ENCODE assay signal across 1 cellular context in the genomic region with DNA sequence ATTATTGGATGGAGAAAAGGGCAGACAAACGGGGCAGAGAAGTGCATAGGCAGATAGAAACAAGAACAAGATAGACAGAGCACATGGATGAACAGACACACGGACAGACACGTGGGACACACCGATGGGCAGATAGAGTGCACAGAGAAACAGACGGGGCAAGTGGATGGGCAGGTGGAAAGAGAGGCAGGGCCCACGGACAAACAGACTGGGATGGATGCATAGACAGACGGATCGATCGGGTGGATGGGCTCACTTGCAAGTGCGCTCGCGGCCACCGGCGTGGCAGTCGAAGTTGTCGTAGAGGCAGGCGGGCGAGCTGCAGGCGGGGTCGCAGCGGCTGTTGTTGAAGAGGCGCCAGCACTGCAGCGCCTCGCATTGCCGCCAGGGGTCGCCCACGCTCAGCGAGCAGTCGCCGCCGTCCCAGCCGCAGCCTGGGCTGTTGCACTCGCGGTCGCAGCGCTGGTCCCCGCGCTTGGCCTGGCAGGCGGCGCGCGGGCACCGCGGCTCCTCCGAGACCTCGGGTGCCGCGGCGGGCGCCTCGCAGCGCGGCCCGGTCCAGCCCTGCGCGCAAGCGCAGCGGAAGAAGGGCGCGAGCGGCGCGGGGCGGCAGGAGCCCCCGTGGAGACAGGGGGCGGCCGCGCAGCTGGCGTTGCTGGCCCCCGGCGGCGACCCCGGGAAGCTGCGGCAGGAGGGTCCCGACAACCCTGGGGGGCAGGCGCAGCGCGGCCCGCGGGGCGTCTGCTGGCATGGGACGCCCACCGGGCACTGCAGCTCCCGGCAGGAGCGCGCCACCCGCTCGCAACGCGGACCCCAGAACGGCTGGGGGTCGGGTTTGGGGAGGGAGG.
A peak's percentile ranks its signal among the peaks of the same experiment; 100 is the strongest.
TF ChIP-seq lines count a peak whose summit lies in the region.

No MANE protein-coding gene starts in this region.

TF ChIP-seq in K562, 482 proteins besides CTCF, POLR2A, EP300 and RAD21 (continued from another document and continues in another):
- TF ChIP-seq ATF4 (CRISPR knock-in tag; IDR thresholded peaks at IDR 0.05) (no peak), GABPB1 (CRISPR knock-in tag; IDR thresholded peaks at IDR 0.05) (no peak), ZNF766 (CRISPR knock-in tag; conservative IDR thresholded peaks at IDR 0.05) (no peak), PTBP1 (IDR thresholded peaks at IDR 0.05; ENCODE audit: low read depth, low read length) (no peak), GMEB1 (CRISPR knock-in tag; IDR thresholded peaks at IDR 0.05) (no peak), NR2C2 (CRISPR knock-in tag; IDR thresholded peaks at IDR 0.05) (no peak), NR2C2 (tag; IDR thresholded peaks at IDR 0.05) (no peak), SMAD4 (CRISPR knock-in tag; conservative IDR thresholded peaks at IDR 0.05) (0 out of 2 replicates have a peak, but pooled peaks have one; percentile 41), JUN (IDR thresholded peaks at IDR 0.05; ENCODE audit: borderline replicate concordance, low read depth, low read length) (no peak), JUN (CRISPR knock-in tag; IDR thresholded peaks at IDR 0.05; ENCODE audit: borderline replicate concordance) (no peak), FOSL1 (tag; conservative IDR thresholded peaks at IDR 0.05) (no peak), RBFOX2 (IDR thresholded peaks at IDR 0.05; ENCODE audit: low read depth, low read length) (no peak), THRAP3 (IDR thresholded peaks at IDR 0.05; ENCODE audit: borderline replicate concordance) (no peak), HNRNPL (IDR thresholded peaks at IDR 0.05; ENCODE audit: low read depth, low read length) (no peak), ZNF589 (CRISPR knock-in tag; IDR thresholded peaks at IDR 0.05; ENCODE audit: low read depth) (no peak), ZNF165 (CRISPR knock-in tag; IDR thresholded peaks at IDR 0.05; ENCODE audit: borderline replicate concordance) (no peak), ZNF175 (CRISPR knock-in tag; IDR thresholded peaks at IDR 0.05; ENCODE audit: low read depth) (no peak), NFRKB (IDR thresholded peaks at IDR 0.05; ENCODE audit: low read depth) (no peak), ZNF174 (CRISPR knock-in tag; IDR thresholded peaks at IDR 0.05) (no peak), NCOR1 (IDR thresholded peaks at IDR 0.05) (no peak), PHF8 (IDR thresholded peaks at IDR 0.05; ENCODE audit: borderline replicate concordance, low read length) (no peak), RBM15 (IDR thresholded peaks at IDR 0.05; ENCODE audit: insufficient read depth, low read length) (no peak), MEIS2 (IDR thresholded peaks at IDR 0.05; ENCODE audit: partially characterized antibody) (no peak), FOXJ2 (tag; IDR thresholded peaks at IDR 0.05) (no peak), ELF1 (tag; IDR thresholded peaks at IDR 0.05) (no peak), MAFG (tag; conservative IDR thresholded peaks at IDR 0.05) (no peak), ETV5 (CRISPR knock-in tag; IDR thresholded peaks at IDR 0.05; ENCODE audit: low read depth) (no peak), ZNF274 (IDR thresholded peaks at IDR 0.05; ENCODE audit: borderline replicate concordance, low read depth, low read length) (no peak), HBP1 (CRISPR knock-in tag; IDR thresholded peaks at IDR 0.05) (0 out of 2 replicates have a peak, but pooled peaks have one; percentile 32), CC2D1A (IDR thresholded peaks at IDR 0.05) (no peak), ZNF551 (CRISPR knock-in tag; IDR thresholded peaks at IDR 0.05) (no peak), ZNF785 (CRISPR knock-in tag; IDR thresholded peaks at IDR 0.05) (no peak), NFIC (IDR thresholded peaks at IDR 0.05) (peak; percentile 49), CSDE1 (IDR thresholded peaks at IDR 0.05) (no peak), NFE2L1 (tag; IDR thresholded peaks at IDR 0.05; ENCODE audit: borderline replicate concordance, low read depth) (no peak), RUNX1 (IDR thresholded peaks at IDR 0.05; ENCODE audit: low read depth) (no peak), ARID2 (IDR thresholded peaks at IDR 0.05) (no peak), ZNF780A (CRISPR knock-in tag; IDR thresholded peaks at IDR 0.05) (no peak), TCF15 (CRISPR knock-in tag; IDR thresholded peaks at IDR 0.05) (no peak), ZNF239 (CRISPR knock-in tag; IDR thresholded peaks at IDR 0.05) (no peak), SMARCA4 (IDR thresholded peaks at IDR 0.05) (no peak), ZNF347 (CRISPR knock-in tag; IDR thresholded peaks at IDR 0.05; ENCODE audit: low read depth) (no peak), E2F5 (CRISPR knock-in tag; IDR thresholded peaks at IDR 0.05) (no peak)
- TF ChIP-seq, protein P1, sequence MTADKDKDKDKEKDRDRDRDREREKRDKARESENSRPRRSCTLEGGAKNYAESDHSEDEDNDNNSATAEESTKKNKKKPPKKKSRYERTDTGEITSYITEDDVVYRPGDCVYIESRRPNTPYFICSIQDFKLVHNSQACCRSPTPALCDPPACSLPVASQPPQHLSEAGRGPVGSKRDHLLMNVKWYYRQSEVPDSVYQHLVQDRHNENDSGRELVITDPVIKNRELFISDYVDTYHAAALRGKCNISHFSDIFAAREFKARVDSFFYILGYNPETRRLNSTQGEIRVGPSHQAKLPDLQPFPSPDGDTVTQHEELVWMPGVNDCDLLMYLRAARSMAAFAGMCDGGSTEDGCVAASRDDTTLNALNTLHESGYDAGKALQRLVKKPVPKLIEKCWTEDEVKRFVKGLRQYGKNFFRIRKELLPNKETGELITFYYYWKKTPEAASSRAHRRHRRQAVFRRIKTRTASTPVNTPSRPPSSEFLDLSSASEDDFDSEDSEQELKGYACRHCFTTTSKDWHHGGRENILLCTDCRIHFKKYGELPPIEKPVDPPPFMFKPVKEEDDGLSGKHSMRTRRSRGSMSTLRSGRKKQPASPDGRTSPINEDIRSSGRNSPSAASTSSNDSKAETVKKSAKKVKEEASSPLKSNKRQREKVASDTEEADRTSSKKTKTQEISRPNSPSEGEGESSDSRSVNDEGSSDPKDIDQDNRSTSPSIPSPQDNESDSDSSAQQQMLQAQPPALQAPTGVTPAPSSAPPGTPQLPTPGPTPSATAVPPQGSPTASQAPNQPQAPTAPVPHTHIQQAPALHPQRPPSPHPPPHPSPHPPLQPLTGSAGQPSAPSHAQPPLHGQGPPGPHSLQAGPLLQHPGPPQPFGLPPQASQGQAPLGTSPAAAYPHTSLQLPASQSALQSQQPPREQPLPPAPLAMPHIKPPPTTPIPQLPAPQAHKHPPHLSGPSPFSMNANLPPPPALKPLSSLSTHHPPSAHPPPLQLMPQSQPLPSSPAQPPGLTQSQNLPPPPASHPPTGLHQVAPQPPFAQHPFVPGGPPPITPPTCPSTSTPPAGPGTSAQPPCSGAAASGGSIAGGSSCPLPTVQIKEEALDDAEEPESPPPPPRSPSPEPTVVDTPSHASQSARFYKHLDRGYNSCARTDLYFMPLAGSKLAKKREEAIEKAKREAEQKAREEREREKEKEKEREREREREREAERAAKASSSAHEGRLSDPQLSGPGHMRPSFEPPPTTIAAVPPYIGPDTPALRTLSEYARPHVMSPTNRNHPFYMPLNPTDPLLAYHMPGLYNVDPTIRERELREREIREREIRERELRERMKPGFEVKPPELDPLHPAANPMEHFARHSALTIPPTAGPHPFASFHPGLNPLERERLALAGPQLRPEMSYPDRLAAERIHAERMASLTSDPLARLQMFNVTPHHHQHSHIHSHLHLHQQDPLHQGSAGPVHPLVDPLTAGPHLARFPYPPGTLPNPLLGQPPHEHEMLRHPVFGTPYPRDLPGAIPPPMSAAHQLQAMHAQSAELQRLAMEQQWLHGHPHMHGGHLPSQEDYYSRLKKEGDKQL (CRISPR knock-in tag; IDR thresholded peaks at IDR 0.05; ENCODE audit: borderline replicate concordance), result no peak
- TF ChIP-seq, protein P2, sequence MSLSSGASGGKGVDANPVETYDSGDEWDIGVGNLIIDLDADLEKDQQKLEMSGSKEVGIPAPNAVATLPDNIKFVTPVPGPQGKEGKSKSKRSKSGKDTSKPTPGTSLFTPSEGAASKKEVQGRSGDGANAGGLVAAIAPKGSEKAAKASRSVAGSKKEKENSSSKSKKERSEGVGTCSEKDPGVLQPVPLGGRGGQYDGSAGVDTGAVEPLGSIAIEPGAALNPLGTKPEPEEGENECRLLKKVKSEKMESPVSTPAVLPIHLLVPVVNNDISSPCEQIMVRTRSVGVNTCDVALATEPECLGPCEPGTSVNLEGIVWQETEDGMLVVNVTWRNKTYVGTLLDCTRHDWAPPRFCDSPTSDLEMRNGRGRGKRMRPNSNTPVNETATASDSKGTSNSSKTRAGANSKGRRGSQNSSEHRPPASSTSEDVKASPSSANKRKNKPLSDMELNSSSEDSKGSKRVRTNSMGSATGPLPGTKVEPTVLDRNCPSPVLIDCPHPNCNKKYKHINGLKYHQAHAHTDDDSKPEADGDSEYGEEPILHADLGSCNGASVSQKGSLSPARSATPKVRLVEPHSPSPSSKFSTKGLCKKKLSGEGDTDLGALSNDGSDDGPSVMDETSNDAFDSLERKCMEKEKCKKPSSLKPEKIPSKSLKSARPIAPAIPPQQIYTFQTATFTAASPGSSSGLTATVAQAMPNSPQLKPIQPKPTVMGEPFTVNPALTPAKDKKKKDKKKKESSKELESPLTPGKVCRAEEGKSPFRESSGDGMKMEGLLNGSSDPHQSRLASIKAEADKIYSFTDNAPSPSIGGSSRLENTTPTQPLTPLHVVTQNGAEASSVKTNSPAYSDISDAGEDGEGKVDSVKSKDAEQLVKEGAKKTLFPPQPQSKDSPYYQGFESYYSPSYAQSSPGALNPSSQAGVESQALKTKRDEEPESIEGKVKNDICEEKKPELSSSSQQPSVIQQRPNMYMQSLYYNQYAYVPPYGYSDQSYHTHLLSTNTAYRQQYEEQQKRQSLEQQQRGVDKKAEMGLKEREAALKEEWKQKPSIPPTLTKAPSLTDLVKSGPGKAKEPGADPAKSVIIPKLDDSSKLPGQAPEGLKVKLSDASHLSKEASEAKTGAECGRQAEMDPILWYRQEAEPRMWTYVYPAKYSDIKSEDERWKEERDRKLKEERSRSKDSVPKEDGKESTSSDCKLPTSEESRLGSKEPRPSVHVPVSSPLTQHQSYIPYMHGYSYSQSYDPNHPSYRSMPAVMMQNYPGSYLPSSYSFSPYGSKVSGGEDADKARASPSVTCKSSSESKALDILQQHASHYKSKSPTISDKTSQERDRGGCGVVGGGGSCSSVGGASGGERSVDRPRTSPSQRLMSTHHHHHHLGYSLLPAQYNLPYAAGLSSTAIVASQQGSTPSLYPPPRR (CRISPR knock-in tag; IDR thresholded peaks at IDR 0.05; ENCODE audit: borderline replicate concordance), result no peak
- TF ChIP-seq, protein P3, sequence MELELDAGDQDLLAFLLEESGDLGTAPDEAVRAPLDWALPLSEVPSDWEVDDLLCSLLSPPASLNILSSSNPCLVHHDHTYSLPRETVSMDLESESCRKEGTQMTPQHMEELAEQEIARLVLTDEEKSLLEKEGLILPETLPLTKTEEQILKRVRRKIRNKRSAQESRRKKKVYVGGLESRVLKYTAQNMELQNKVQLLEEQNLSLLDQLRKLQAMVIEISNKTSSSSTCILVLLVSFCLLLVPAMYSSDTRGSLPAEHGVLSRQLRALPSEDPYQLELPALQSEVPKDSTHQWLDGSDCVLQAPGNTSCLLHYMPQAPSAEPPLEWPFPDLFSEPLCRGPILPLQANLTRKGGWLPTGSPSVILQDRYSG (tag; conservative IDR thresholded peaks at IDR 0.05; ENCODE audit: low read depth), result no peak
